In the genomic region with DNA sequence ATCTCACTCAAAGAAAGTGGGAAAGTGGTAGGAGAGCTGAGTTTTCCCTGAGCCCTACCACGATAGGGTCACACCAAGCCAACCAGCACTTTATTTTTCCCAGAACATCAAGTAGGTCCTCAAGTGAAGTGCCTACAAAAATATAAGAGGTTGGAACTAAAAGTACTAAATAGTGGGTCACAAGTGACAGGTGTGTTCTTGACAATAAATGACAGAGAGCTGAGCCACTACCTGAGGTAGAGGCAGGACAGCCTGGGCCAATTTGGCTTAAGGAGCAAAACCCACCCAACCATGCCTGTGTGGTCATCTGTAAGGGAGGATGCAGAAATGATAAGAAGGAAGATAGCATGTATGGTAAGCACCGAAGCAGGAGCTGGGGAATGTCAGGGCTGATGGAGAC, we compare ENCODE assay signal across 4 cellular contexts.
"Had no signal": no experiment of that assay in that cellular context is flagged by ENCODE, and none has a peak within 500 bp of the region (broad histone marks: within the 10 kb centered on the region; RNA-seq: fewer than 3 reads in every experiment).

No MANE protein-coding gene starts in this region.

- H3K4me3 ChIP-seq: K562 had no signal

- ATAC-seq: HepG2, K562 had no signal

- DNase-seq: IMR-90 had no signal

- H3K27ac ChIP-seq: HL-60 had no signal
